In the genomic region with DNA sequence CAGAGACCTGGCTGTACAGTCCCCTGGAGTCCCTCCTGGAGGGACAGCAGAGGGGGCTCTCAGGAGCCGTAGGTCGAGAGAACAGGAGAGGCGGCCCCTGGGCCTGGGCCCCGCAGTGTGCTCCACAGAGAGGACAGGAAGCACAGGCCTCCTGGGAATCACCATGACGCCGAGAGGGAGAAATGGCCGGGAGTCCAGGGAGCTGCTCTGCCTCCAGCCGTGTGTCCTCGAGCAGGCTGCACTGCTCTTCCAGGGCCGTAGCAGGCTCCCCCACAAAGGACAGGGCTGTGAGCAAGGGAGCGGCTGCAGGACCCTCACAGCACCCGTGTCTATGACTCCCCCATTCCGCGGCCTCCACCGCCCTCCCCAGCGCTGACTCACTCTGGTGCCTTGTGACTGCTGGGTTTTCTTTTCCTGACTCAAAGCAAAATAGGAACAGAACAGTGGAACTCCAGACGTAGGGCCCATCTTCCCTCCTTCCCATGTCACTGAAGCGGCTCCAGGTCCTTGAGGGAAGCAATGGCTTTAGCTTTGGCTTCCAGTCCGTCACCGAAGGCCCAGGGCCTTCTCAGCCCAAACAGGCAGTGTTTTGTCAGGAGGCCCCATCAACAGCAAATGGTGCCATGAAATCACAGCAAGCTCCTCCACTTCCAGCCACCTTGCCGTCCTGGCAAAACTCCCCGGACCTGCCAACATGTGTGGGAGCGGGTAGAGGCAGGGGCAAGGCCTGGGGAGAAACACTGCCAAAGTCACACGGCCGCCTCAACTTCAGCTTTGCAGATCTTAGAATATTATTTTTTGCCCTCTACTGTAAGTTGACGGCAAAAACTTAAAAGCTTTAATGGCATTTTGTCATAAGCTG, we compare ENCODE assay signal across 13 cellular contexts.
DNase-seq lines count a peak whose midpoint lies in the region; ATAC-seq and TF ChIP-seq lines count a peak whose summit lies in the region.
"Had no signal": no experiment of that assay in that cellular context is flagged by ENCODE, and none has a peak within 500 bp of the region (broad histone marks: within the 10 kb centered on the region; RNA-seq: fewer than 3 reads in every experiment).

No MANE protein-coding gene starts in this region.

- H3K27ac Mint-ChIP-seq in activated naive CD4-positive, alpha-beta T cell treated with anti-CD3 and anti-CD28 coated beads for 36 hours, result no peak overlapping the region
- H3K27ac Mint-ChIP-seq: activated T-helper 1 cell treated with anti-CD3 and anti-CD28 coated beads, Interleukin-12 subunit alpha, Interleukin-12 subunit beta, Interleukin-2, Interleukin-4 antibody, amounts not matched to agents 30 ng/mL and 10 ng/mL and 1 ng/mL, durations not matched to agents 14 hours and 24 hours and 36 hours; type B pancreatic cell had no signal

- CTCF ChIA-PET in activated naive CD4-positive, alpha-beta T cell treated with anti-CD3 and anti-CD28 coated beads for 36 hours (lab: Charles Lee), result interaction anchor here (1.0 to 1.1 kb wide), 2 partner anchors 14 to 182 kb away, joined by 3 read pairs; no protein-coding TSS in a partner anchor

- no peak overlapping the region for H3K4me3 ChIP-seq in astrocyte of the spinal cord (ENCODE audit: low read depth, low read length)
- H3K4me3 ChIP-seq in skeletal muscle cell (ENCODE audit: low read depth, low read length), result no peak overlapping the region

- in situ Hi-C loops in astrocyte of the spinal cord (cut with HindIII; ENCODE audit: low sequenced_read_pairs), result loop anchor here (25.0 kb wide), 1 partner anchor 428 kb away; no protein-coding TSS in a partner anchor

- H3K27me3 Mint-ChIP-seq in activated naive CD4-positive, alpha-beta T cell treated with anti-CD3 and anti-CD28 coated beads for 36 hours (ENCODE audit: low read depth), result no peaks in the 10 kb centered on the region
- H3K27me3 Mint-ChIP-seq: type B pancreatic cell had no signal

- H3K36me3 Mint-ChIP-seq in activated naive CD4-positive, alpha-beta T cell treated with anti-CD3 and anti-CD28 coated beads for 36 hours (ENCODE audit: low read depth), result no peaks in the 10 kb centered on the region

- TF ChIP-seq CTCF in astrocyte of the spinal cord (IDR thresholded peaks at IDR 0.05; ENCODE audit: low read depth, low read length), result no peak

- H3K4me1 Mint-ChIP-seq in activated naive CD4-positive, alpha-beta T cell treated with anti-CD3 and anti-CD28 coated beads for 36 hours (ENCODE audit: low read depth), result no peaks in the 10 kb centered on the region

- ATAC-seq in GM18519 (IDR thresholded peaks at IDR 0.05; ENCODE audit: low FRiP score, unreplicated experiment), result no peak
- ATAC-seq: foreskin keratinocyte had no signal

- intact Hi-C loops in activated naive CD4-positive, alpha-beta T cell treated with anti-CD3 and anti-CD28 coated beads for 36 hours (cut with micrococcal nuclease), result loop anchor here (5.0 kb wide), 2 partner anchors 212 to 433 kb away; no protein-coding TSS in a partner anchor

- no peak overlapping the region for H3K4me3 Mint-ChIP-seq in activated naive CD4-positive, alpha-beta T cell treated with anti-CD3 and anti-CD28 coated beads for 36 hours
- H3K4me3 Mint-ChIP-seq: activated T-helper 1 cell treated with anti-CD3 and anti-CD28 coated beads, Interleukin-12 subunit alpha, Interleukin-12 subunit beta, Interleukin-2, Interleukin-4 antibody, amounts not matched to agents 30 ng/mL and 10 ng/mL and 1 ng/mL, durations not matched to agents 14 hours and 24 hours and 36 hours; type B pancreatic cell had no signal

- H3K9me3 Mint-ChIP-seq in activated naive CD4-positive, alpha-beta T cell treated with anti-CD3 and anti-CD28 coated beads for 36 hours, result no peaks in the 10 kb centered on the region
- H3K9me3 Mint-ChIP-seq: activated T-helper 1 cell treated with anti-CD3 and anti-CD28 coated beads, Interleukin-12 subunit alpha, Interleukin-12 subunit beta, Interleukin-2, Interleukin-4 antibody, amounts not matched to agents 30 ng/mL and 10 ng/mL and 1 ng/mL, durations not matched to agents 14 hours and 24 hours and 36 hours; type B pancreatic cell had no signal

- DNase-seq in GM03348 (ENCODE audit: low spot score) (peak; percentile 68), astrocyte of the spinal cord (ENCODE audit: low read depth, low spot score) (peak; percentile 81), iris pigment epithelial cell (ENCODE audit: low read depth) (peak; percentile 87), skeletal muscle cell (ENCODE audit: low read depth) (peak; percentile 34), LoVo (ENCODE audit: low spot score) (no peak), dedifferentiated amniotic fluid mesenchymal stem cell (ENCODE audit: extremely low spot score) (no peak)
- no peak for DNase-seq in activated naive CD4-positive, alpha-beta T cell treated with anti-CD3 and anti-CD28 coated beads for 36 hours
- DNase-seq: DND-41, foreskin keratinocyte, NCI-H1436 treated with DMSO at 0.1 percent for 48 hours had no signal

Comparison
In these comparisons a context has a peak if more than half of its experiments do, and no peak if none do; other contexts are left out.
1. DNase-seq: peak in GM03348 (single experiment), astrocyte of the spinal cord (single experiment), iris pigment epithelial cell (single experiment) and skeletal muscle cell (single experiment); none in LoVo (single experiment), dedifferentiated amniotic fluid mesenchymal stem cell (single experiment) and activated naive CD4-positive, alpha-beta T cell treated with anti-CD3 and anti-CD28 coated beads for 36 hours (single experiment).